In the genomic region with DNA sequence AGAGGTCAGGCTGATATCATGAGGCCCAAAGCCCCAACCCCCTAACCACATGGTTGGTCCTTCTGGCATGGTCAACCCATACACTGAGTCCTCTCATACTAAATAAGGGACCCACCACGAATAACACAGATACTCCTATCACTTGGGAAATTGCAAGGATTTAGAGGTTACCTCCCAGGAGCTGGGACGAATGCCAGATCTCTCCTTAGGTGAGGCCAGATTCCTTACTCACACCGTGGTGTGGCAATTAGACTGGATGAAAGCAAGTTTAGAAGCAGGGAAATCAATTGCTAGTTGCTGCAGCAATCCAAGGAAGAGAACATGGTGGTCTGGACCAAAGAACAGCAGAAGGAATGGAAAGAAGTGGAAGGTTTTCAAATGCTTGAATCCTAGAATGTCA, we compare ENCODE assay signal across 19 cellular contexts.
DNase-seq lines count a peak whose midpoint lies in the region; ATAC-seq and TF ChIP-seq lines count a peak whose summit lies in the region.
"Had no signal": no experiment of that assay in that cellular context is flagged by ENCODE, and none has a peak within 500 bp of the region (broad histone marks: within the 10 kb centered on the region; RNA-seq: fewer than 3 reads in every experiment).

No MANE protein-coding gene starts in this region.

- DNase-seq in right atrium auricular region (ENCODE audit: low spot score), result no peak
- no peak for DNase-seq in left ventricle myocardium superior
- peak; percentile 66 for DNase-seq in RWPE1 (ENCODE audit: low spot score)
- peak; percentile 24 for DNase-seq in glomerular visceral epithelial cell (ENCODE audit: extremely low spot score)
- DNase-seq in hypothalamus (lab: John Stamatoyannopoulos, UW), result no peak
- DNase-seq in RPMI8226, result no peak
- DNase-seq: activated CD8-positive, alpha-beta memory T cell treated with anti-CD3 and anti-CD28 coated beads for 24 hours; activated gamma-delta T cell treated with Interleukin-2 at 50 U/mL for 16 hours; AML-193; body of pancreas; DMS153; NCI-H187 treated with DMSO at 0.1 percent for 48 hours; NCI-H510A; trophoblast cell had no signal

- H3K27ac ChIP-seq in right atrium auricular region (peak overlapping the region; percentile 82 to 96), RWPE1 (peak overlapping the region; percentile 37; the same call in 1 of the 2 replicates)
- H3K27ac ChIP-seq: body of pancreas, SK-N-MC had no signal

- H3K36me3 ChIP-seq in right atrium auricular region, result no peaks in the 10 kb centered on the region

- no peaks in the 10 kb centered on the region for H3K27me3 ChIP-seq in right atrium auricular region
- H3K27me3 ChIP-seq: body of pancreas had no signal

- intact Hi-C loops in left ventricle myocardium superior (cut with micrococcal nuclease), result loop anchor here (10.0 kb wide), 1 partner anchor 64 kb away; a partner anchor contains a TSS

- ATAC-seq in left ventricle myocardium superior (no peak), HG02840 (IDR thresholded peaks at IDR 0.05; ENCODE audit: low FRiP score, unreplicated experiment) (no peak)
- ATAC-seq in stimulated activated memory B cell treated with anti-CD40 and anti-IgM and Interleukin-4, amounts not matched to agents 10 μg/mL and 1 μg/mL and 100 μg/mL, for 72 hours, result no peak
- ATAC-seq: body of pancreas, HCT116 had no signal

- peaks cover 24% of the 10 kb centered on the region for H3K36me3 Mint-ChIP-seq in stimulated activated memory B cell treated with anti-CD40 and anti-IgM and Interleukin-4, amounts not matched to agents 10 μg/mL and 1 μg/mL and 100 μg/mL, for 72 hours

- CTCF ChIA-PET in RWPE1 (lab: Yijun Ruan, JAX), result interaction anchor here (1.7 kb wide), 1 partner anchor 31 kb away, joined by 5 read pairs; no protein-coding TSS in a partner anchor

- POLR2A ChIA-PET in RWPE1 (lab: Yijun Ruan, JAX; ENCODE audit: low non-redundant PET), result interaction anchor here (0.6 kb wide), 1 partner anchor 73 kb away, joined by 6 read pairs; no protein-coding TSS in a partner anchor

- peaks cover 0 to 4% of the 10 kb centered on the region in 2 donors for H3K9me3 ChIP-seq in right atrium auricular region
- H3K9me3 ChIP-seq: body of pancreas had no signal

- TF ChIP-seq CTCF in right atrium auricular region (IDR thresholded peaks at IDR 0.05) (no peak), RWPE1 (conservative IDR thresholded peaks at IDR 0.05; ENCODE audit: low read depth) (no peak)

- no peaks in the 10 kb centered on the region for H3K27me3 Mint-ChIP-seq in stimulated activated memory B cell treated with anti-CD40 and anti-IgM and Interleukin-4, amounts not matched to agents 10 μg/mL and 1 μg/mL and 100 μg/mL, for 72 hours

- peak overlapping the region; percentile 40 for H3K27ac Mint-ChIP-seq in stimulated activated memory B cell treated with anti-CD40 and anti-IgM and Interleukin-4, amounts not matched to agents 10 μg/mL and 1 μg/mL and 100 μg/mL, for 72 hours

- H3K4me3 Mint-ChIP-seq in stimulated activated memory B cell treated with anti-CD40 and anti-IgM and Interleukin-4, amounts not matched to agents 10 μg/mL and 1 μg/mL and 100 μg/mL, for 72 hours, result no peak overlapping the region

- peaks cover 47% of the 10 kb centered on the region for H3K4me1 Mint-ChIP-seq in stimulated activated memory B cell treated with anti-CD40 and anti-IgM and Interleukin-4, amounts not matched to agents 10 μg/mL and 1 μg/mL and 100 μg/mL, for 72 hours

- H3K4me3 ChIP-seq in right atrium auricular region, result peak overlapping the region in 1 of 2 donors; percentile 3
- H3K4me3 ChIP-seq: body of pancreas, SK-N-MC, smooth muscle cell had no signal

- H3K4me1 ChIP-seq in right atrium auricular region, result peaks cover 0 to 32% of the 10 kb centered on the region in 2 donors

- peaks cover 3% of the 10 kb centered on the region for H3K9me3 Mint-ChIP-seq in stimulated activated memory B cell treated with anti-CD40 and anti-IgM and Interleukin-4, amounts not matched to agents 10 μg/mL and 1 μg/mL and 100 μg/mL, for 72 hours

Comparison
In these comparisons a context has a peak if more than half of its experiments do, and no peak if none do; other contexts are left out.
1. DNase-seq: peak in RWPE1 (single experiment) and glomerular visceral epithelial cell (single experiment); none in right atrium auricular region (single experiment), left ventricle myocardium superior (single experiment), hypothalamus (0 of 51) and RPMI8226 (single experiment).